Comparison of ENCODE assay signal across 2 cellular contexts in the genomic region with DNA sequence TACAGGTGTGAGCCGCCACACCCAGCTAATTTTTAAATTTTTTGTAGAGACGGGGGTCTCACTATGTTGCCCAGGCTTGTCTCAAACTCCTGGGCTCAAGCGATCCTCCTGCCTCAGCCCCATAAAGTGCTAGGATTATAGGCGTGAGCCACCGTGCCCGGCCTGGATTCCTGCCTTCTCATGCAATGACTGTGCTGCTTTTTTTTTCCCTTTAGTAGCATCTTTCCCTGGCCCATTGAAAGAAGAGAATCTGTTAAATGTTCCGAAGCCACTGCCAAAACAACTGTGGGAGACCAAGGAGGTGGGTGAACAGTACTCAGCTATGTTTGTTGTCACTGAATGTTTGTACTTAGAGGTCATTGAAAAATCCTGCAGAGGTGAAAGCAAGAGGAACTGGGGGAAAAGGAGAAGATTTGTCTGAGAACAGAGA.
A peak's percentile ranks its signal among the peaks of the same experiment; 100 is the strongest.
TF ChIP-seq lines count a peak whose summit lies in the region.

No MANE protein-coding gene starts in this region.

TF ChIP-seq in HEK293, 187 proteins besides CTCF, POLR2A, EP300 and RAD21 (continued from another document):
- TF ChIP-seq, protein P1, sequence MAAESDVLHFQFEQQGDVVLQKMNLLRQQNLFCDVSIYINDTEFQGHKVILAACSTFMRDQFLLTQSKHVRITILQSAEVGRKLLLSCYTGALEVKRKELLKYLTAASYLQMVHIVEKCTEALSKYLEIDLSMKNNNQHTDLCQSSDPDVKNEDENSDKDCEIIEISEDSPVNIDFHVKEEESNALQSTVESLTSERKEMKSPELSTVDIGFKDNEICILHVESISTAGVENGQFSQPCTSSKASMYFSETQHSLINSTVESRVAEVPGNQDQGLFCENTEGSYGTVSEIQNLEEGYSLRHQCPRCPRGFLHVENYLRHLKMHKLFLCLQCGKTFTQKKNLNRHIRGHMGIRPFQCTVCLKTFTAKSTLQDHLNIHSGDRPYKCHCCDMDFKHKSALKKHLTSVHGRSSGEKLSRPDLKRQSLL (tag by site-specific recombination; IDR thresholded peaks at IDR 0.05) = no peak
- TF ChIP-seq ZNF121 (tag by site-specific recombination; IDR thresholded peaks at IDR 0.05) = peak; percentile 63; the same call in 1 of the 2 replicates
- TF ChIP-seq, protein P2, sequence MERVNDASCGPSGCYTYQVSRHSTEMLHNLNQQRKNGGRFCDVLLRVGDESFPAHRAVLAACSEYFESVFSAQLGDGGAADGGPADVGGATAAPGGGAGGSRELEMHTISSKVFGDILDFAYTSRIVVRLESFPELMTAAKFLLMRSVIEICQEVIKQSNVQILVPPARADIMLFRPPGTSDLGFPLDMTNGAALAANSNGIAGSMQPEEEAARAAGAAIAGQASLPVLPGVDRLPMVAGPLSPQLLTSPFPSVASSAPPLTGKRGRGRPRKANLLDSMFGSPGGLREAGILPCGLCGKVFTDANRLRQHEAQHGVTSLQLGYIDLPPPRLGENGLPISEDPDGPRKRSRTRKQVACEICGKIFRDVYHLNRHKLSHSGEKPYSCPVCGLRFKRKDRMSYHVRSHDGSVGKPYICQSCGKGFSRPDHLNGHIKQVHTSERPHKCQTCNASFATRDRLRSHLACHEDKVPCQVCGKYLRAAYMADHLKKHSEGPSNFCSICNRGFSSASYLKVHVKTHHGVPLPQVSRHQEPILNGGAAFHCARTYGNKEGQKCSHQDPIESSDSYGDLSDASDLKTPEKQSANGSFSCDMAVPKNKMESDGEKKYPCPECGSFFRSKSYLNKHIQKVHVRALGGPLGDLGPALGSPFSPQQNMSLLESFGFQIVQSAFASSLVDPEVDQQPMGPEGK (tag by site-specific recombination; IDR thresholded peaks at IDR 0.05) = no peak
- no peak for TF ChIP-seq ZNF223 (tag by site-specific recombination; IDR thresholded peaks at IDR 0.05)

TF ChIP-seq in K562, 482 proteins besides CTCF, POLR2A, EP300 and RAD21 (continued from another document and continues in another):
- TF ChIP-seq ZNF609 (CRISPR knock-in tag; IDR thresholded peaks at IDR 0.05; ENCODE audit: borderline replicate concordance) (no peak), ZNF217 (CRISPR knock-in tag; IDR thresholded peaks at IDR 0.05) (no peak), SMARCC2 (IDR thresholded peaks at IDR 0.05; ENCODE audit: low read depth) (0 out of 2 replicates have a peak, but pooled peaks have one; percentile 38), SMARCA4 (IDR thresholded peaks at IDR 0.05) (peak; percentile 70), NFE2 (IDR thresholded peaks at IDR 0.05; ENCODE audit: low read depth) (peak; percentile 93), GATA2 (CRISPR knock-in tag; IDR thresholded peaks at IDR 0.05) (no peak), ZNF134 (CRISPR knock-in tag; conservative IDR thresholded peaks at IDR 0.05) (no peak), MAFG (tag; conservative IDR thresholded peaks at IDR 0.05) (peak; percentile 92), ZNF77 (CRISPR knock-in tag; IDR thresholded peaks at IDR 0.05) (no peak), ESRRA (IDR thresholded peaks at IDR 0.05; ENCODE audit: borderline replicate concordance, low read depth) (peak; percentile 90), HNRNPL (IDR thresholded peaks at IDR 0.05; ENCODE audit: low read depth, low read length) (no peak), NFXL1 (CRISPR knock-in tag; IDR thresholded peaks at IDR 0.05) (no peak), SRSF9 (IDR thresholded peaks at IDR 0.05; ENCODE audit: borderline replicate concordance, low read depth, low read length) (no peak), CREB3 (tag; conservative IDR thresholded peaks at IDR 0.05; ENCODE audit: low read depth) (peak; percentile 59; the same call in 1 of the 2 replicates), ARID1B (IDR thresholded peaks at IDR 0.05) (peak; percentile 70; the same call in 1 of the 2 replicates), C11orf30 (IDR thresholded peaks at IDR 0.05; ENCODE audit: low read depth) (peak; percentile 93), SPI1 (IDR thresholded peaks at IDR 0.05; ENCODE audit: borderline replicate concordance, low read depth, low read length) (peak; percentile 61; the same call in 1 of the 2 replicates), NFE2L1 (tag; IDR thresholded peaks at IDR 0.05; ENCODE audit: borderline replicate concordance, low read depth) (peak; percentile 31; the same call in 1 of the 2 replicates), MTA1 (IDR thresholded peaks at IDR 0.05; ENCODE audit: borderline replicate concordance) (peak; percentile 57; the same call in 1 of the 2 replicates), MAFK (IDR thresholded peaks at IDR 0.05; ENCODE audit: low read length) (peak; percentile 53; the same call in 1 of the 2 replicates), KAT8 (IDR thresholded peaks at IDR 0.05; ENCODE audit: low read depth) (no peak), SIX5 (IDR thresholded peaks at IDR 0.05; ENCODE audit: borderline replicate concordance in 1 of 2, insufficient read depth in 1 of 2, low read depth in 1 of 2, low read length in 2 of 2) (no peak), LCOR (CRISPR knock-in tag; IDR thresholded peaks at IDR 0.05) (no peak), ZNF592 (IDR thresholded peaks at IDR 0.05) (0 out of 2 replicates have a peak, but pooled peaks have one; percentile 35), DPF2 (IDR thresholded peaks at IDR 0.05) (peak; percentile 74), E2F1 (CRISPR knock-in tag; IDR thresholded peaks at IDR 0.05) (peak; percentile 65; the same call in 1 of the 2 replicates), ZNF316 (IDR thresholded peaks at IDR 0.05) (peak; percentile 95), TAF7 (tag; IDR thresholded peaks at IDR 0.05) (no peak), FOS (IDR thresholded peaks at IDR 0.05; ENCODE audit: extremely low read depth, insufficient read length) (no peak), ZNF23 (CRISPR knock-in tag; IDR thresholded peaks at IDR 0.05) (no peak), TCFL5 (CRISPR knock-in tag; conservative IDR thresholded peaks at IDR 0.05) (no peak), HLTF (IDR thresholded peaks at IDR 0.05) (no peak), CCAR2 (IDR thresholded peaks at IDR 0.05; ENCODE audit: low read depth, low read length) (no peak), ZNF586 (CRISPR knock-in tag; conservative IDR thresholded peaks at IDR 0.05) (no peak), FOXK2 (conservative IDR thresholded peaks at IDR 0.05 in 1 of 2, IDR thresholded peaks at IDR 0.05 in 1 of 2; ENCODE audit: low read depth in 2 of 2) (no peak), ZNF384 (IDR thresholded peaks at IDR 0.05; ENCODE audit: low read depth, low read length) (peak; percentile 71; the same call in 1 of the 2 replicates)
- TF ChIP-seq, protein P3, sequence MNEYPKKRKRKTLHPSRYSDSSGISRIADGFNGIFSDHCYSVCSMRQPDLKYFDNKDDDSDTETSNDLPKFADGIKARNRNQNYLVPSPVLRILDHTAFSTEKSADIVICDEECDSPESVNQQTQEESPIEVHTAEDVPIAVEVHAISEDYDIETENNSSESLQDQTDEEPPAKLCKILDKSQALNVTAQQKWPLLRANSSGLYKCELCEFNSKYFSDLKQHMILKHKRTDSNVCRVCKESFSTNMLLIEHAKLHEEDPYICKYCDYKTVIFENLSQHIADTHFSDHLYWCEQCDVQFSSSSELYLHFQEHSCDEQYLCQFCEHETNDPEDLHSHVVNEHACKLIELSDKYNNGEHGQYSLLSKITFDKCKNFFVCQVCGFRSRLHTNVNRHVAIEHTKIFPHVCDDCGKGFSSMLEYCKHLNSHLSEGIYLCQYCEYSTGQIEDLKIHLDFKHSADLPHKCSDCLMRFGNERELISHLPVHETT (CRISPR knock-in tag; conservative IDR thresholded peaks at IDR 0.05 in 1 of 2, IDR thresholded peaks at IDR 0.05 in 1 of 2) = 0 out of 4 replicates have a peak, but pooled peaks of 1 of the 2 experiments have one; percentile 33
- TF ChIP-seq, protein P4, sequence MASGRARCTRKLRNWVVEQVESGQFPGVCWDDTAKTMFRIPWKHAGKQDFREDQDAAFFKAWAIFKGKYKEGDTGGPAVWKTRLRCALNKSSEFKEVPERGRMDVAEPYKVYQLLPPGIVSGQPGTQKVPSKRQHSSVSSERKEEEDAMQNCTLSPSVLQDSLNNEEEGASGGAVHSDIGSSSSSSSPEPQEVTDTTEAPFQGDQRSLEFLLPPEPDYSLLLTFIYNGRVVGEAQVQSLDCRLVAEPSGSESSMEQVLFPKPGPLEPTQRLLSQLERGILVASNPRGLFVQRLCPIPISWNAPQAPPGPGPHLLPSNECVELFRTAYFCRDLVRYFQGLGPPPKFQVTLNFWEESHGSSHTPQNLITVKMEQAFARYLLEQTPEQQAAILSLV (tag; IDR thresholded peaks at IDR 0.05) = no peak
- TF ChIP-seq, protein P5, sequence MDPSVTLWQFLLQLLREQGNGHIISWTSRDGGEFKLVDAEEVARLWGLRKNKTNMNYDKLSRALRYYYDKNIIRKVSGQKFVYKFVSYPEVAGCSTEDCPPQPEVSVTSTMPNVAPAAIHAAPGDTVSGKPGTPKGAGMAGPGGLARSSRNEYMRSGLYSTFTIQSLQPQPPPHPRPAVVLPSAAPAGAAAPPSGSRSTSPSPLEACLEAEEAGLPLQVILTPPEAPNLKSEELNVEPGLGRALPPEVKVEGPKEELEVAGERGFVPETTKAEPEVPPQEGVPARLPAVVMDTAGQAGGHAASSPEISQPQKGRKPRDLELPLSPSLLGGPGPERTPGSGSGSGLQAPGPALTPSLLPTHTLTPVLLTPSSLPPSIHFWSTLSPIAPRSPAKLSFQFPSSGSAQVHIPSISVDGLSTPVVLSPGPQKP (CRISPR knock-in tag; IDR thresholded peaks at IDR 0.05) = no peak
